ENCODE assay signal across 1 cellular context in genomic region chr4:68855771-68856170, GRCh38.
TF ChIP-seq lines count a peak whose summit lies in the region.

No MANE protein-coding gene starts in this region.

TF ChIP-seq in HepG2, 621 proteins besides CTCF, POLR2A, EP300 and RAD21:
- TF ChIP-seq NR2F6 (IDR thresholded peaks at IDR 0.05) (no peak), NR2F6 (CRISPR knock-in tag; IDR thresholded peaks at IDR 0.05) (no peak), ZNF207 (IDR thresholded peaks at IDR 0.05; ENCODE audit: borderline replicate concordance) (no peak), TAF1 (CRISPR knock-in tag; IDR thresholded peaks at IDR 0.05) (no peak), FOSL2 (CRISPR knock-in tag; IDR thresholded peaks at IDR 0.05) (no peak), CBX2 (IDR thresholded peaks at IDR 0.05; ENCODE audit: low read depth, low read length) (no peak), CBX2 (CRISPR knock-in tag; IDR thresholded peaks at IDR 0.05; ENCODE audit: low read depth) (no peak), RARG (CRISPR knock-in tag; IDR thresholded peaks at IDR 0.05; ENCODE audit: low read depth) (no peak), ZNF383 (CRISPR knock-in tag; IDR thresholded peaks at IDR 0.05; ENCODE audit: borderline replicate concordance) (no peak), SIN3A (IDR thresholded peaks at IDR 0.05; ENCODE audit: borderline replicate concordance, low read depth, low read length) (no peak), THAP8 (CRISPR knock-in tag; IDR thresholded peaks at IDR 0.05; ENCODE audit: borderline replicate concordance) (no peak), MTF2 (CRISPR knock-in tag; IDR thresholded peaks at IDR 0.05; ENCODE audit: borderline replicate concordance) (no peak), ZIK1 (CRISPR knock-in tag; IDR thresholded peaks at IDR 0.05; ENCODE audit: borderline replicate concordance, low read depth) (no peak), ZNF570 (CRISPR knock-in tag; IDR thresholded peaks at IDR 0.05; ENCODE audit: borderline replicate concordance) (no peak), NR2F2 (IDR thresholded peaks at IDR 0.05; ENCODE audit: borderline replicate concordance, low read depth) (no peak), GTF2F1 (IDR thresholded peaks at IDR 0.05; ENCODE audit: low read length) (no peak), FOXK1 (CRISPR knock-in tag; IDR thresholded peaks at IDR 0.05; ENCODE audit: borderline replicate concordance, low read depth) (no peak)
